Comparison of ENCODE assay signal across 2 cellular contexts in genomic region chr12:69604275-69604674, GRCh38. TPM values are rescaled to one million over a fixed set of nuclear protein-coding genes. Genes with fewer than 3 reads are reported as not detected.
"Had no signal": no experiment of that assay in that cellular context is flagged by ENCODE, and none has a peak within 500 bp of the region (broad histone marks: within the 10 kb centered on the region; RNA-seq: fewer than 3 reads in every experiment).

No MANE protein-coding gene starts in this region.

RNA-seq across cellular contexts. Expression of gene LRRC10, which starts 6.4 kb away (rescaled TPM):
- total RNA-seq: G401, GM12878 had no signal
- polyA plus RNA-seq: GM12878 had no signal
